Comparison of ENCODE assay signal across 10 cellular contexts in the genomic region with DNA sequence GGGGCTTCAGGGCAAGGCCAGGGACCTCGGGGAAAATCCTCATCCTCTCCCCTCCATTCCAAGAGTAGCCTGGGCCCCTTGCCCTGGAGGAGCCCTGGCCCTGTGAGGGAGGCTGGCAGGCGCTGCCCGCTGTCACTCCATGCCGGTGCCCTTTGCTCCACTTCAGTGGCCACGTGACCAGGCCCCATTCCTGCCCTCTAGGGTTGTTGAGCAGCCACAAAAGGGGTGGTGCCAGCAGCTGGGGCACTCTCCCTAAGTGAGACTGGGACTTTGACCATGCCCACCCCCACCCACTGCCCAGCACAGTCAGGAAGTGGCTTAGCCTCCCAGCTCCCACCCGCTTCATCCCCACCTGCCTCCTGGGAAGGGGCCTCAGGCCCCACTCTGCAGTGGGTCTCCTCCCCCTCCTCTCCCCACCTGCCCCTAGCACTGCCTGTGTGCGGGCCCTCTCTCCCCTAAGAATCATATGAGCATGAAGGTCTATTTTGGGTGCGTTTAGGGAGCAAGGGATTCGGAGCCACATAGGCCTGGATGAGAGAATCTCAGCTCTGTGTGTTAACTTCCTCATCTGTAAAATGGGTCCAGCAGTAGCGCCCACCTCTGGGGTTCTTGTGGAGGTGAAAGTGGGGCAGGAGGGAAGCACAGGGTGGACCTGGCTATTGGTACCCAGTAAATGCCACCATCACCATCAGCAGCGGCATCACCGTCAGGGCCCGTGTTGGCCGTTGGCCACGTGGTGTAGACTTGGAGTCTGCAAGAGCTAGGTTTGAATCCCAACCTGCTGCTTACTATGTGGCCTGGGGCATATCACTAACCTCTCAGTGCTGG. TPM values are rescaled to one million over a fixed set of nuclear protein-coding genes. Genes with fewer than 3 reads are reported as not detected.
DNase-seq lines count a peak whose midpoint lies in the region; ATAC-seq, FAIRE-seq and TF ChIP-seq lines count a peak whose summit lies in the region.
"Had no signal": no experiment of that assay in that cellular context is flagged by ENCODE, and none has a peak within 500 bp of the region (broad histone marks: within the 10 kb centered on the region; RNA-seq: fewer than 3 reads in every experiment).

No MANE protein-coding gene starts in this region.

- peak overlapping the region; percentile 52 for H3K4me2 ChIP-seq in Karpas-422 (ENCODE audit: low read depth, low read length, poor library complexity, severe bottlenecking)

- H4K20me1 ChIP-seq in Karpas-422 (ENCODE audit: insufficient read depth, low read depth, low read length), result no peaks in the 10 kb centered on the region

- no peak overlapping the region for H3K27ac ChIP-seq in Karpas-422 (ENCODE audit: low read length)
- H3K27ac ChIP-seq in mesodermal cell (ENCODE audit: low read depth, low read length, severe bottlenecking), result peak overlapping the region; percentile 66
- peak overlapping the region; percentile 81 for H3K27ac ChIP-seq in temporal lobe (ENCODE audit: low read depth, low read length)

- 78% methylated on average over 12 to 13 of the region's 15 CpGs for WGBS in mesodermal cell (ENCODE audit: insufficient coverage in 2 of 2), 2 experiments

- DNase-seq in Karpas-422 (no peak), H54 (ENCODE audit: insufficient read length, low spot score) (no peak), NCI-H1417 treated with DMSO at 0.1 percent for 48 hours (lab: John Stamatoyannopoulos, UW) (no peak), NCI-H146 treated with DMSO at 0.1 percent for 48 hours (lab: John Stamatoyannopoulos, UW; ENCODE audit: unreplicated experiment) (no peak)
- DNase-seq: MM.1S had no signal

- TF ChIP-seq POLR2A in H54 (IDR thresholded peaks at IDR 0.05; ENCODE audit: low read depth, low read length), result no peak

- H3K36me3 ChIP-seq in Karpas-422 (ENCODE audit: insufficient read depth, low read length), result no peaks in the 10 kb centered on the region
- peaks cover 14% of the 10 kb centered on the region for H3K36me3 ChIP-seq in mesodermal cell (ENCODE audit: control insufficient read depth, insufficient read depth, low read length)

- no peaks in the 10 kb centered on the region for H3K9me2 ChIP-seq in Karpas-422 (replicated peaks; ENCODE audit: insufficient read depth, low read length)

- no peaks in the 10 kb centered on the region for H3K79me2 ChIP-seq in Karpas-422 (ENCODE audit: low read length)

- no peak overlapping the region for H3K9ac ChIP-seq in Karpas-422 (ENCODE audit: low read length)

- ATAC-seq in esophagus mucosa, result peak; percentile 7
- no peak for ATAC-seq in HG03432 (IDR thresholded peaks at IDR 0.05; ENCODE audit: unreplicated experiment)

- no peaks in the 10 kb centered on the region for H3K9me3 ChIP-seq in Karpas-422 (ENCODE audit: low read length)
- H3K9me3 ChIP-seq in mesodermal cell (ENCODE audit: control insufficient read depth, low read length), result no peaks in the 10 kb centered on the region

- H3K27me3 ChIP-seq in Karpas-422 (ENCODE audit: low read length), result no peaks in the 10 kb centered on the region

- FAIRE-seq in H54 (lab: Jason Lieb, UNC), result no peak
- FAIRE-seq: colon had no signal

- no peak overlapping the region for H2AFZ ChIP-seq in Karpas-422 (ENCODE audit: low read length)

- H3K4me3 ChIP-seq in Karpas-422 (ENCODE audit: low read length) (no peak overlapping the region), mesodermal cell (ENCODE audit: extremely low read depth, insufficient read depth, low read length, poor library complexity, severe bottlenecking) (no peak overlapping the region)

- H3K4me1 ChIP-seq in Karpas-422 (ENCODE audit: low read length) (peaks cover 16% of the 10 kb centered on the region), mesodermal cell (ENCODE audit: control insufficient read depth, insufficient read depth, low read length, poor library complexity, severe bottlenecking) (peaks cover 26% of the 10 kb centered on the region)

RNA-seq across cellular contexts. Expression of gene PDK2, which starts 7.2 kb away (rescaled TPM):
- not detected in 2 replicates for total RNA-seq in Karpas-422 (2014; rRNA removed; shearing (Covaris generic); ENCODE audit: low replicate concordance)
- total RNA-seq in esophagus mucosa, result 13.6 TPM
- polyA plus RNA-seq in mesodermal cell (2013, experiment 1 of 2), result 34.0 TPM
- 27.2 TPM for polyA plus RNA-seq in mesodermal cell (2013, experiment 2 of 2)
- total RNA-seq in temporal lobe, result 11.1 TPM

RNA-seq across cellular contexts. Expression of gene SAMD14, which starts 27.6 kb away (rescaled TPM):
- not detected in 2 replicates for total RNA-seq in Karpas-422 (2014; rRNA removed; shearing (Covaris generic); ENCODE audit: low replicate concordance)
- total RNA-seq in esophagus mucosa, result 0.16 TPM
- polyA plus RNA-seq in mesodermal cell (2013, experiment 1 of 2), result 26.6 TPM
- polyA plus RNA-seq in mesodermal cell (2013, experiment 2 of 2), result 18.7 TPM
- total RNA-seq in temporal lobe, result 30.5 TPM

RNA-seq across cellular contexts. Expression of gene ITGA3, which starts 46.5 kb away (rescaled TPM):
- total RNA-seq in Karpas-422 (2014; rRNA removed; shearing (Covaris generic); ENCODE audit: low replicate concordance), result 1.0 and 1.6 TPM in 2 replicates
- 83.1 TPM for total RNA-seq in esophagus mucosa
- polyA plus RNA-seq in mesodermal cell (2013, experiment 1 of 2), result 108 TPM
- polyA plus RNA-seq in mesodermal cell (2013, experiment 2 of 2), result 102 TPM
- 17.2 TPM for total RNA-seq in temporal lobe

RNA-seq across cellular contexts. Expression of gene PPP1R9B, which starts 48.1 kb away (rescaled TPM):
- total RNA-seq in Karpas-422 (2014; rRNA removed; shearing (Covaris generic); ENCODE audit: low replicate concordance), result 41.0 and 106 TPM in 2 replicates
- 26.3 TPM for total RNA-seq in esophagus mucosa
- polyA plus RNA-seq in mesodermal cell (2013, experiment 1 of 2), result 45.5 TPM
- 36.7 TPM for polyA plus RNA-seq in mesodermal cell (2013, experiment 2 of 2)
- 52.1 TPM for total RNA-seq in temporal lobe

Comparison
In these comparisons a context has a peak if more than half of its experiments do, and no peak if none do; other contexts are left out.
1. RNA of gene PDK2, which starts 7.2 kb away (total RNA-seq): 13.6 TPM in esophagus mucosa (single experiment) and 11.1 TPM in temporal lobe (single experiment); not detected in Karpas-422; every median in the first group is over 10 times any median in the second.
2. RNA of gene SAMD14, which starts 27.6 kb away (total RNA-seq): 30.5 TPM in temporal lobe (single experiment); 0.16 TPM in esophagus mucosa (single experiment) and not detected in Karpas-422; every median in the first group is over 10 times any median in the second.